In genomic region chr19:11659612-11660011, GRCh38 we compare ENCODE assay signal across 11 cellular contexts.
A peak's percentile ranks its signal among the peaks of the same experiment; 100 is the strongest.
DNase-seq lines count a peak whose midpoint lies in the region; ATAC-seq and TF ChIP-seq lines count a peak whose summit lies in the region.
"Had no signal": no experiment of that assay in that cellular context is flagged by ENCODE, and none has a peak within 500 bp of the region (broad histone marks: within the 10 kb centered on the region; RNA-seq: fewer than 3 reads in every experiment).

No MANE protein-coding gene starts in this region.

- H3K27ac ChIP-seq in Karpas-422 (ENCODE audit: low read length): no peak overlapping the region
- no peak overlapping the region for H3K27ac ChIP-seq in adrenal gland
- no peak overlapping the region for H3K27ac ChIP-seq in gastroesophageal sphincter
- H3K27ac ChIP-seq: skin epidermis had no signal

- 94 to 100% (median 97%) methylated on average over 1 of the region's 1 CpG for WGBS in adrenal gland, 4 donors
- WGBS in gastroesophageal sphincter (ENCODE audit: low coverage in 1 of 2), 2 donors: 100% methylated on average over 1 of the region's 1 CpG

- H3K9ac ChIP-seq in Karpas-422 (ENCODE audit: low read length): no peak overlapping the region

- no peaks in the 10 kb centered on the region for H3K79me2 ChIP-seq in Karpas-422 (ENCODE audit: low read length)

- ATAC-seq in mucosa of descending colon (peak; percentile 31), GM18907 (IDR thresholded peaks at IDR 0.05; ENCODE audit: unreplicated experiment) (no peak), gastroesophageal sphincter (no peak)

- TF ChIP-seq CTCF in adrenal gland (IDR thresholded peaks at IDR 0.05): peak in 5 of 6 experiments; percentile 9 to 31 (median 21)
- TF ChIP-seq CTCF in mucosa of descending colon (IDR thresholded peaks at IDR 0.05): no peak
- TF ChIP-seq CTCF in gastroesophageal sphincter (IDR thresholded peaks at IDR 0.05): peak in 1 of 4 experiments; percentile 17

- no peak overlapping the region for H3K4me3 ChIP-seq in Karpas-422 (ENCODE audit: low read length)
- H3K4me3 ChIP-seq in adrenal gland: no peak overlapping the region
- no peak overlapping the region for H3K4me3 ChIP-seq in mucosa of descending colon
- no peak overlapping the region for H3K4me3 ChIP-seq in gastroesophageal sphincter
- H3K4me3 ChIP-seq: skin epidermis had no signal

- TF ChIP-seq POLR2A in adrenal gland (IDR thresholded peaks at IDR 0.05) (no peak), gastroesophageal sphincter (IDR thresholded peaks at IDR 0.05) (no peak)

- no peak overlapping the region for H3K4me2 ChIP-seq in Karpas-422 (ENCODE audit: low read depth, low read length, poor library complexity, severe bottlenecking)

- no peaks in the 10 kb centered on the region for H3K36me3 ChIP-seq in Karpas-422 (ENCODE audit: insufficient read depth, low read length)
- H3K36me3 ChIP-seq in adrenal gland (replicated peaks in 1 of 2): no peaks in the 10 kb centered on the region
- H3K36me3 ChIP-seq in mucosa of descending colon (ENCODE audit: low read depth): no peaks in the 10 kb centered on the region
- no peaks in the 10 kb centered on the region for H3K36me3 ChIP-seq in gastroesophageal sphincter

- no peaks in the 10 kb centered on the region for H3K27me3 ChIP-seq in Karpas-422 (ENCODE audit: low read length)
- no peaks in the 10 kb centered on the region for H3K27me3 ChIP-seq in adrenal gland
- no peaks in the 10 kb centered on the region for H3K27me3 ChIP-seq in gastroesophageal sphincter

- H3K9me3 ChIP-seq in Karpas-422 (ENCODE audit: low read length) (no peaks in the 10 kb centered on the region), adrenal gland (replicated peaks in 1 of 3) (no peaks in the 10 kb centered on the region), mucosa of descending colon (no peaks in the 10 kb centered on the region), gastroesophageal sphincter (no peaks in the 10 kb centered on the region)

- no peaks in the 10 kb centered on the region for H3K9me2 ChIP-seq in Karpas-422 (replicated peaks; ENCODE audit: insufficient read depth, low read length)

- no peaks in the 10 kb centered on the region for H4K20me1 ChIP-seq in Karpas-422 (ENCODE audit: insufficient read depth, low read depth, low read length)

- no peak for TF ChIP-seq EP300 in gastroesophageal sphincter (IDR thresholded peaks at IDR 0.05)

- intact Hi-C loops in adrenal gland (cut with DNase I) (no loop called here), mucosa of descending colon (cut with DNase I, micrococcal nuclease) (no loop called here)

- peak; percentile 42 for DNase-seq in GM03348 (ENCODE audit: low spot score)
- DNase-seq in Karpas-422: peak; percentile 74
- no peak for DNase-seq in adrenal gland
- DNase-seq in mucosa of descending colon: no peak
- DNase-seq in stimulated activated CD4-positive, alpha-beta T cell treated with anti-CD3 and anti-CD28 coated beads, Interleukin-12 subunit alpha, Interleukin-12 subunit beta, amount 100 ng/mL, for 4 hours: no peak
- DNase-seq in NCI-H1048 (lab: John Stamatoyannopoulos, UW): no peak
- DNase-seq: activated B cell treated with CpG ODN at 0.5 μM for 24 hours, NCI-H446 had no signal

- no peak overlapping the region for H2AFZ ChIP-seq in Karpas-422 (ENCODE audit: low read length)

- H3K4me1 ChIP-seq in Karpas-422 (ENCODE audit: low read length) (no peaks in the 10 kb centered on the region), adrenal gland (replicated peaks in 1 of 2) (no peaks in the 10 kb centered on the region), mucosa of descending colon (ENCODE audit: low read depth) (no peaks in the 10 kb centered on the region), gastroesophageal sphincter (no peaks in the 10 kb centered on the region)

Comparison
In these comparisons a context has a peak if more than half of its experiments do, and no peak if none do; other contexts are left out.
1. DNase-seq: peak in GM03348 (single experiment) and Karpas-422 (single experiment); none in adrenal gland (0 of 7), mucosa of descending colon (0 of 3), stimulated activated CD4-positive, alpha-beta T cell treated with anti-CD3 and anti-CD28 coated beads, Interleukin-12 subunit alpha, Interleukin-12 subunit beta, amount 100 ng/mL, for 4 hours (single experiment) and NCI-H1048 (single experiment).